ENCODE assay signal across 18 cellular contexts in genomic region chr1:19057182-19057779, GRCh38.
DNase-seq lines count a peak whose midpoint lies in the region; ATAC-seq and TF ChIP-seq lines count a peak whose summit lies in the region.
"Had no signal": no experiment of that assay in that cellular context is flagged by ENCODE, and none has a peak within 500 bp of the region (broad histone marks: within the 10 kb centered on the region; RNA-seq: fewer than 3 reads in every experiment).

No MANE protein-coding gene starts in this region.

- no TSS peak for BruUV-seq in HCT116 (replicated peaks; lab: Mats Ljungman, UMichigan)

- H3K27ac Mint-ChIP-seq in glutamatergic neuron (ENCODE audit: unreplicated experiment), result peak overlapping the region; percentile 18

- no peak for TF ChIP-seq RAD21 in HCT116 (IDR thresholded peaks at IDR 0.05; ENCODE audit: low read depth)

- ATAC-seq in DND-41 (ENCODE audit: insufficient read depth, low read depth), result peak; percentile 35; the same call in 1 of the 3 replicates
- ATAC-seq in HCT116, result 0 out of 2 replicates have a peak, but pooled peaks have one; percentile 33
- no peak for ATAC-seq in HG02798 (IDR thresholded peaks at IDR 0.05; ENCODE audit: poor library complexity, unreplicated experiment)
- no peak for ATAC-seq in HG03159 (IDR thresholded peaks at IDR 0.05; ENCODE audit: unreplicated experiment)

- H3K27me3 ChIP-seq in DND-41 (ENCODE audit: insufficient read depth, low read length, poor library complexity) (peaks cover 3% of the 10 kb centered on the region), HCT116 (ENCODE audit: insufficient read depth, low read length) (no peaks in the 10 kb centered on the region), WERI-Rb-1 (ENCODE audit: insufficient read depth, low read depth, severe bottlenecking) (no peaks in the 10 kb centered on the region)

- no peak overlapping the region for H3K9ac ChIP-seq in DND-41 (ENCODE audit: low read depth, low read length)
- no peak overlapping the region for H3K9ac ChIP-seq in HCT116 (ENCODE audit: low read length)
- H3K9ac ChIP-seq: GM23248 had no signal

- intact Hi-C loops in HCT116 (cut with micrococcal nuclease), result no loop called here

- H3K9me2 ChIP-seq in HCT116 (ENCODE audit: insufficient read depth), result no peaks in the 10 kb centered on the region

- H3K9me3 Mint-ChIP-seq in glutamatergic neuron (ENCODE audit: unreplicated experiment), result peaks cover 5% of the 10 kb centered on the region

- peaks cover 6% of the 10 kb centered on the region for H3K9me3 ChIP-seq in DND-41 (ENCODE audit: insufficient read depth, low read length, severe bottlenecking)
- H3K9me3 ChIP-seq in HCT116 (ENCODE audit: control insufficient read depth in 1 of 2, insufficient read depth in 1 of 2, low read depth in 1 of 2, low read length in 2 of 2), result no peaks in the 10 kb centered on the region
- no peaks in the 10 kb centered on the region for H3K9me3 ChIP-seq in WERI-Rb-1 (ENCODE audit: severe bottlenecking)

- TF ChIP-seq POLR2A in HCT116 (IDR thresholded peaks at IDR 0.05; ENCODE audit: borderline replicate concordance, extremely low read depth, insufficient read depth, insufficient read length), result no peak

- H3K27ac ChIP-seq in DND-41 (ENCODE audit: low read length), result no peak overlapping the region
- H3K27ac ChIP-seq in HCT116 (ENCODE audit: low read depth, low read length), result no peak overlapping the region
- no peak overlapping the region for H3K27ac ChIP-seq in WERI-Rb-1
- H3K27ac ChIP-seq: GM23248 had no signal

- H3K4me3 Mint-ChIP-seq in glutamatergic neuron (ENCODE audit: unreplicated experiment), result no peak overlapping the region

- no peak for DNase-seq in DND-41
- no peak for DNase-seq in HCT116 (ENCODE audit: low read depth, low spot score)
- no peak for DNase-seq in WERI-Rb-1
- no peak for DNase-seq in glutamatergic neuron
- DNase-seq in NCI-H146 (lab: John Stamatoyannopoulos, UW), result no peak
- no peak for DNase-seq in foreskin fibroblast
- DNase-seq: C1 segment of cervical spinal cord; DMS79; GM23248; KBM-7; NCI-H1092; NCI-H2081 treated with DMSO at 0.1 percent for 48 hours; NK-92 treated with Interleukin-12 subunit alpha and Interleukin-12 subunit beta, amount 100 ng/mL, for 24 hours; OCI-M1; Right ventricle myocardium superior; SW 1271 had no signal

- peak; percentile 19 for TF ChIP-seq CTCF in DND-41 (IDR thresholded peaks at IDR 0.05; ENCODE audit: borderline replicate concordance, extremely low read depth, low read length, poor library complexity, severe bottlenecking)
- 0 out of 6 replicates have a peak, but pooled peaks of 1 of the 3 experiments have one; percentile 2 for TF ChIP-seq CTCF in HCT116 (IDR thresholded peaks at IDR 0.05 in 2 of 3, conservative IDR thresholded peaks at IDR 0.05 in 1 of 3; ENCODE audit: borderline replicate concordance in 1 of 3, insufficient read depth in 1 of 3, low read depth in 2 of 3, low read length in 2 of 3)
- TF ChIP-seq CTCF in WERI-Rb-1 (IDR thresholded peaks at IDR 0.05; ENCODE audit: low read depth, low read length), result peak; percentile 34; the same call in 1 of the 2 replicates
- TF ChIP-seq CTCF in glutamatergic neuron (IDR thresholded peaks at IDR 0.05; ENCODE audit: partially characterized antibody, unreplicated experiment), result no peak
- TF ChIP-seq CTCF in foreskin fibroblast (IDR thresholded peaks at IDR 0.05; ENCODE audit: low read depth, low read length), result no peak

- no peaks in the 10 kb centered on the region for H3K79me2 ChIP-seq in DND-41 (ENCODE audit: insufficient read depth, low read length)
- H3K79me2 ChIP-seq in HCT116 (ENCODE audit: insufficient read depth, low read length), result no peaks in the 10 kb centered on the region

- H3K27me3 Mint-ChIP-seq in glutamatergic neuron (ENCODE audit: unreplicated experiment), result peaks cover 16% of the 10 kb centered on the region

- H3K36me3 ChIP-seq in DND-41 (ENCODE audit: insufficient read depth, low read length), result no peaks in the 10 kb centered on the region
- no peaks in the 10 kb centered on the region for H3K36me3 ChIP-seq in HCT116 (ENCODE audit: control insufficient read depth in 1 of 2, insufficient read depth in 2 of 2, low read length in 2 of 2)
- no peaks in the 10 kb centered on the region for H3K36me3 ChIP-seq in WERI-Rb-1

- H4K20me1 ChIP-seq in DND-41 (ENCODE audit: insufficient read depth, low read length) (no peaks in the 10 kb centered on the region), HCT116 (ENCODE audit: insufficient read depth) (no peaks in the 10 kb centered on the region)

- POLR2A ChIA-PET in HCT116 (lab: Charles Lee), result no interaction called here

- H3K4me1 ChIP-seq in DND-41 (ENCODE audit: insufficient read depth, low read length), result no peaks in the 10 kb centered on the region
- peaks cover 0 to 23% of the 10 kb centered on the region in 2 experiments; a peak in 2 of 4 replicates for H3K4me1 ChIP-seq in HCT116 (ENCODE audit: control insufficient read depth in 1 of 2, insufficient read depth in 2 of 2, low read length in 2 of 2)

- H3K4me2 ChIP-seq in DND-41 (ENCODE audit: insufficient read depth, low read length) (no peak overlapping the region), HCT116 (ENCODE audit: low read length) (no peak overlapping the region)

- H3K36me3 Mint-ChIP-seq in glutamatergic neuron (ENCODE audit: unreplicated experiment), result peaks cover 6% of the 10 kb centered on the region

- H2AFZ ChIP-seq in DND-41 (ENCODE audit: low read depth, low read length) (no peak overlapping the region), HCT116 (ENCODE audit: low read depth, low read length, poor library complexity, severe bottlenecking) (no peak overlapping the region)
- H2AFZ ChIP-seq: GM23248 had no signal

- no peak overlapping the region for H3K4me3 ChIP-seq in DND-41 (ENCODE audit: low read depth in 1 of 2, low read length in 2 of 2)
- H3K4me3 ChIP-seq in HCT116 (replicated peaks in 1 of 2; ENCODE audit: low read depth in 1 of 2, low read length in 2 of 2), result no peak overlapping the region
- no peak overlapping the region for H3K4me3 ChIP-seq in WERI-Rb-1 (ENCODE audit: low read depth, low read length)
- no peak overlapping the region for H3K4me3 ChIP-seq in foreskin fibroblast (ENCODE audit: low read depth in 1 of 2, low read length in 2 of 2)
- H3K4me3 ChIP-seq: GM23248 had no signal

- RAD21 ChIA-PET in HCT116 (lab: Charles Lee; ENCODE audit: low non-redundant PET in 1 of 2, low total read pairs in 2 of 2, uncharacterized antibody in 2 of 2, unreplicated experiment in 2 of 2), result no interaction called here

- CTCF ChIA-PET in HCT116 (lab: Charles Lee), result no interaction called here

- H3K4me1 Mint-ChIP-seq in glutamatergic neuron (ENCODE audit: low read depth, unreplicated experiment), result peaks cover 3% of the 10 kb centered on the region

TF ChIP-seq in HCT116, 20 proteins besides CTCF, POLR2A, EP300 and RAD21:
- TF ChIP-seq CEBPB (IDR thresholded peaks at IDR 0.05; ENCODE audit: low read depth), result no peak
- no peak for TF ChIP-seq EZH2 (IDR thresholded peaks at IDR 0.05)
- TF ChIP-seq SRF (IDR thresholded peaks at IDR 0.05; ENCODE audit: low read depth), result no peak
- TF ChIP-seq ZFX (IDR thresholded peaks at IDR 0.05), result no peak
- TF ChIP-seq YY1 (IDR thresholded peaks at IDR 0.05; ENCODE audit: extremely low read depth, insufficient replicate concordance, low read depth, low read length), result no peak
- TF ChIP-seq JUND (IDR thresholded peaks at IDR 0.05), result no peak
- no peak for TF ChIP-seq EZH2phosphoT487 (IDR thresholded peaks at IDR 0.05; ENCODE audit: borderline replicate concordance)
- no peak for TF ChIP-seq ZNF274 (IDR thresholded peaks at IDR 0.05; ENCODE audit: low read depth, low read length)

Comparison
In these comparisons a context has a peak if more than half of its experiments do, and no peak if none do; other contexts are left out.
1. ATAC-seq: peak in DND-41 (single experiment) and HCT116 (single experiment); none in HG02798 (single experiment) and HG03159 (single experiment).
2. CTCF ChIP-seq: peak in DND-41 (single experiment) and WERI-Rb-1 (single experiment); none in glutamatergic neuron (single experiment) and foreskin fibroblast (single experiment).